Comparison of ENCODE assay signal across 1 cellular context in the genomic region with DNA sequence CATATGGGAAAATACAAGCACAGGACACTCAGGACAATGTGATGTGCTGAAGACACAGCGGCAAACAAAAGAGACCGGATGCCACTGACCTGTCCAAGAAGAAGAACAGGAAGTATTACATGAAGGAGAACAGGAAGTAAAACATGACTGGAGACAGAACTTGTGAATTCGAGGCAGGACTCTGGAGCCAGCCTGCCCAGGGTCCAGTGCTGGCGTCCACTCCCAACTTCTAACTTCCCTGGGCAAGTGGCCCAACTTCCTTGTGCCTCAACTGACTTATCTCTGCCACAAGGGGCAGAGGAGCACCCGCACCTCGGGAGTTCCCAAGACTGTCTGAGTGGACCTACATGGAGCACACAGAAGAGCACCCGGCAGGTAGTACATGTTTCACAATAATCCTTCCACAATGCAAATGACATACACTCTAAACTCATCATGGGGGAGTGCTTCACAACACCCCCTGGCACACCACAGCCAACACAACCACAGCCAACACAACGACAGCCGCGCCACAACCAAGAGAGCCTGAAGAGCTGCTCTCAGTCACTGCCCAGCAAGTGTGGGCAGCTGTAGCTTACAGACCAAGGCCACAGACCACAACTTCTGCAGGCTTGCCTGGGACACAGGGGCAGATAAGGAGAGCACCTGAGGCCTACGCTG.
TF ChIP-seq lines count a peak whose summit lies in the region.

No MANE protein-coding gene starts in this region.

TF ChIP-seq in WTC11, 78 proteins besides CTCF, POLR2A, EP300 and RAD21 (continued from another document):
- TF ChIP-seq ZSCAN18 (CRISPR knock-in tag; IDR thresholded peaks at IDR 0.05) (no peak), ZNF138 (CRISPR knock-in tag; conservative IDR thresholded peaks at IDR 0.05) (no peak)
